Comparison of ENCODE assay signal across 8 cellular contexts in the genomic region with DNA sequence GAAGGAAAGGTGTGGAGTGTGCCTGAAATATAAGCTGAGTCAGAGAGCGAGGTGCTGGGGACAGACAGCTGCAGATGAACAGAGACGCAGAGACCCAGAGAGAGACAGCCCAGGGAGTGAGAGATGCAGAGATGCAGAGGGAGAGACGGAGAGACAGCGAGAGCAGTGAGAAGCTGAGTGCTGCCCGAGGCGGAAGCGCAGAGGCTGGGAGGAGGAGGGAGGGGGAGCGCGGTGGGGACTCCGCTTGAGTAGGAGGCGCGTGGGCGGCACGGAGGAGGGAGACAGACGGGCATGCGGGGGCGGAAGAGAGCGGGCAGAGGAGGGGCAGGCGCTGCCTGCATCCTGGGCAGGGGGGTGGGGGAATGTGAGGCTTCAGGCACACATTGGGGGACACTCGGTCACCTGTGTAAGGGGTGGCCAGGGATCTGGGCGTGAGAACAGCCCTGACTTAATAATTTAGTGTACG.
A peak's percentile ranks its signal among the peaks of the same experiment; 100 is the strongest.
DNase-seq lines count a peak whose midpoint lies in the region; ATAC-seq and TF ChIP-seq lines count a peak whose summit lies in the region.

No MANE protein-coding gene starts in this region.

- no peaks in the 10 kb centered on the region for H3K36me3 ChIP-seq in OCI-LY3 (replicated peaks; ENCODE audit: low read depth, low read length)

- H3K4me2 ChIP-seq in OCI-LY3 (ENCODE audit: low read length), result peak overlapping the region; percentile 55

- peaks cover 57% of the 10 kb centered on the region for H3K27me3 ChIP-seq in OCI-LY3 (ENCODE audit: low read depth, low read length)

- DNase-seq in NCI-H1436 (lab: John Stamatoyannopoulos, UW) (peak; percentile 62), NCI-H1436 treated with DMSO at 0.1 percent for 48 hours (lab: John Stamatoyannopoulos, UW) (no peak), iPS-NIHi11 (ENCODE audit: low spot score) (peak; percentile 62)
- peak; percentile 52 for DNase-seq in activated T-helper 9 cell treated with anti-CD3 and anti-CD28 coated beads, Interleukin-2, amount 50 U/mL, for 16 hours (ENCODE audit: low read depth)
- peak; percentile 48 to 81 for DNase-seq in stimulated activated CD8-positive, alpha-beta memory T cell treated with anti-CD3 and anti-CD28 coated beads, Interleukin-2, amount 100 ng/mL, for 1 hour (ENCODE audit: low read depth in 2 of 2)

- 0 out of 2 replicates have a peak overlapping the region, but pooled peaks have one; percentile 49 for H2AFZ ChIP-seq in OCI-LY3 (ENCODE audit: low read depth, low read length)

- no peaks in the 10 kb centered on the region for H3K9me3 ChIP-seq in OCI-LY3 (ENCODE audit: insufficient read depth, low read length)

- H3K27ac ChIP-seq in OCI-LY3 (ENCODE audit: low read length), result no peak overlapping the region

- TF ChIP-seq CTCF in OCI-LY3 (IDR thresholded peaks at IDR 0.05; ENCODE audit: low read depth, low read length), result no peak

- no peak overlapping the region for H3K9ac ChIP-seq in OCI-LY3 (ENCODE audit: low read length)

- H3K4me3 ChIP-seq in OCI-LY3 (ENCODE audit: low read length), result peak overlapping the region; percentile 19

- ATAC-seq in HG02763 (IDR thresholded peaks at IDR 0.05; ENCODE audit: unreplicated experiment), result no peak
- no peak for ATAC-seq in GM21526 (IDR thresholded peaks at IDR 0.05; ENCODE audit: low FRiP score, unreplicated experiment)

- H4K20me1 ChIP-seq in OCI-LY3 (ENCODE audit: insufficient read depth, low read length), result peaks cover 5% of the 10 kb centered on the region; the same call in 1 of the 2 replicates

- no peaks in the 10 kb centered on the region for H3K4me1 ChIP-seq in OCI-LY3 (ENCODE audit: low read length)

- H3K79me2 ChIP-seq in OCI-LY3 (ENCODE audit: low read length), result no peaks in the 10 kb centered on the region
